1 cellular context compared by ENCODE assay signal in the genomic region with DNA sequence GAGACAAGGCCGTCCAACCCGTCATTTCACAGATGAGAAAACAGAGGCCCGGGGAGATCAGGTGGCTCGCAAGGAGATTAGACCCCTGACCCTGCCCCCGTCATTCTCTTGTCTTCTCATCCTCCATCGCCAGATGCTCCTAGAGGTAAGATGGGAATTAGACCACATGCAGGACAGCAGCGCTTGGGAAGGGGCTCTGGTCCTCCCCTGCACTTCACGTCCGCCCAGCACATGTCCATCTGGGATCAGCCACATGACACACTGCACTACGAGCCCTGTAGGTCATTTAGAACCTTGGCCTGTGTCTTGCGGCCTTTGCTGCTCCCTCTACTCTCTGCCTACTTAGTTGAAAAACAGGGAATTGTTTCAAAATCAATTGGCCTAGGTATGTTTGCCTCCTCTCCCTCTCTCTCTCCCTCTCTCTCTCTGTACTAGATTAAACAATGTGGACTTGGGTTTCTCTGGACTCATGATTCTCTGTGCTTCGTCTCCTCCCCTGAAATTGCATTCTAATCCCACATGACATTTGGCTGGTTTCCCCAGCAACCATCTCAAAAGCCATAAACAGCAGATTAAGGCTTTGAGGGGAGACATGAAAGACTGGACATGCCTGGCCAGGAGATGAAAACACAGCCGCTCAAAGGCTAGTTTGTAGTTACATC.
TF ChIP-seq lines count a peak whose summit lies in the region.

No MANE protein-coding gene starts in this region.

TF ChIP-seq in IMR-90, 13 proteins besides CTCF, POLR2A, EP300 and RAD21 (continued from another document):
- no peak for TF ChIP-seq ELK1 (IDR thresholded peaks at IDR 0.05; ENCODE audit: borderline replicate concordance, low read depth, low read length)
- no peak for TF ChIP-seq SMC3 (IDR thresholded peaks at IDR 0.05; ENCODE audit: low read depth, low read length)
